ENCODE assay signal across 22 cellular contexts in the genomic region with DNA sequence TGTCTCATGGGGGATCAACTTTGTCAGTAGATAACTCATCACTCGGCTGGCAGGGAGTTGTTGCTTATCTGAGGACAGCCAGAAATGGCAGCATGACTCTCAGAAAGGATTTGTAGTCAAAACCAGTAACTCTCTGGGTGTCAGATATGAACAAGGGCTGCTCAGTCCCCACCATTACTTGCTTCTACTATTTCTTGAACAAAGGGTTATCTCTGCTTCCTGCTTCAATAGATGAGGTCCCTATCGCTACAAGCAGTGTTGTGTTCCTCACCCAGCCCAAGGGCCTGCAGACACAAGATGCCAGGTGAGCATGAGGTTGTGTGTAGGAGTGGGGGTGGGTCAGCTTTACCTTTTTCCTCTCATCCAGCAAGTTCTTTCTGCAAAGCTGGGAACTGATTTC.
"Had no signal": no experiment of that assay in that cellular context is flagged by ENCODE, and none has a peak within 500 bp of the region (broad histone marks: within the 10 kb centered on the region; RNA-seq: fewer than 3 reads in every experiment).

No MANE protein-coding gene starts in this region.

- H3K36me3 ChIP-seq: colonic mucosa, esophagus muscularis mucosa, left ventricle myocardium inferior, neutrophil, ovary, prostate gland, spleen, thyroid gland had no signal

- H3K27me3 ChIP-seq: colonic mucosa, dorsolateral prefrontal cortex, esophagus muscularis mucosa, neutrophil, ovary, spleen, thyroid gland had no signal

- H3K4me3 ChIP-seq: colonic mucosa, dorsolateral prefrontal cortex, esophagus muscularis mucosa, left ventricle myocardium inferior, ovary, prostate gland, spleen, thyroid gland had no signal

- ATAC-seq: activated naive CD4-positive, alpha-beta T cell treated with anti-CD3 and anti-CD28 coated beads, Interleukin-2, amount 50 U/mL, for 72 hours; effector memory CD8-positive, alpha-beta T cell; natural killer cell treated with Interleukin-12 subunit alpha and Interleukin-12 subunit beta and Interleukin-15 and Interleukin-18, amount 100 ng/mL, for 72 hours; stimulated activated naive CD8-positive, alpha-beta T cell treated with anti-CD3 and anti-CD28 coated beads, Interleukin-15, Interleukin-2, amounts not matched to agents 100 U/mL and 50 U/mL, for 24 hours had no signal

- H3K4me1 ChIP-seq: colonic mucosa, left ventricle myocardium inferior, prostate gland, spleen, thyroid gland had no signal

- H3K9me3 ChIP-seq: colonic mucosa, esophagus muscularis mucosa, left ventricle myocardium inferior, neutrophil, ovary, prostate gland, spleen, thyroid gland had no signal

- DNase-seq: activated CD4-positive, alpha-beta T cell treated with anti-CD3 and anti-CD28 coated beads, Interleukin-2, amount 50 U/mL, for 1 hour; activated CD4-positive, CD25-positive, alpha-beta regulatory T cell treated with anti-CD3 and anti-CD28 coated beads, Interleukin-2, amount 50 U/mL, for 72 hours; activated T-cell treated with anti-CD3 and anti-CD28 coated beads, Interleukin-2, amount 50 U/mL, for 1 hour; aorta; colonic mucosa; dorsolateral prefrontal cortex; effector memory CD8-positive, alpha-beta T cell; glutamatergic neuron; hypothalamus; left ventricle myocardium inferior; ovary; spleen; stimulated activated CD4-positive, alpha-beta T cell treated with anti-CD3 and anti-CD28 coated beads, Interleukin-4, amount 100 ng/mL, for 4 hours; stimulated activated naive CD8-positive, alpha-beta T cell treated with anti-CD3 and anti-CD28 coated beads, Interleukin-15, Interleukin-2, amounts not matched to agents 100 U/mL and 50 U/mL, for 24 hours; T-helper 9 cell; thyroid gland had no signal

- H3K27ac ChIP-seq: colonic mucosa, dorsolateral prefrontal cortex, esophagus muscularis mucosa, left ventricle myocardium inferior, neutrophil, ovary, prostate gland, spleen, thyroid gland, VCaP had no signal
